Comparison of ENCODE assay signal across 1 cellular context in genomic region chr2:69764286-69765058, GRCh38.
TF ChIP-seq lines count a peak whose summit lies in the region.

No MANE protein-coding gene starts in this region.

TF ChIP-seq in HepG2, 621 proteins besides CTCF, POLR2A, EP300 and RAD21 (continued from another document and continues in another):
- TF ChIP-seq FOXO4 (CRISPR knock-in tag; conservative IDR thresholded peaks at IDR 0.05) = no peak
- TF ChIP-seq CREB1 (IDR thresholded peaks at IDR 0.05) = no peak
- no peak for TF ChIP-seq CREB1 (CRISPR knock-in tag; IDR thresholded peaks at IDR 0.05)
- peak; percentile 53; the same call in 1 of the 2 replicates for TF ChIP-seq HDAC2 (CRISPR knock-in tag; IDR thresholded peaks at IDR 0.05)
- TF ChIP-seq ARID2 (CRISPR knock-in tag; IDR thresholded peaks at IDR 0.05; ENCODE audit: borderline replicate concordance) = peak; percentile 75
- no peak for TF ChIP-seq ZNF75D (CRISPR knock-in tag; IDR thresholded peaks at IDR 0.05; ENCODE audit: borderline replicate concordance)
- peak; percentile 81 for TF ChIP-seq HNF4G (IDR thresholded peaks at IDR 0.05; ENCODE audit: borderline replicate concordance, low read depth, low read length)
- no peak for TF ChIP-seq HNF4G (CRISPR knock-in tag; IDR thresholded peaks at IDR 0.05; ENCODE audit: borderline replicate concordance, low read depth)
- TF ChIP-seq ZSCAN21 (CRISPR knock-in tag; IDR thresholded peaks at IDR 0.05; ENCODE audit: borderline replicate concordance) = no peak
- TF ChIP-seq ZBTB46 (CRISPR knock-in tag; IDR thresholded peaks at IDR 0.05; ENCODE audit: borderline replicate concordance) = no peak
- TF ChIP-seq ZNF414 (CRISPR knock-in tag; IDR thresholded peaks at IDR 0.05) = no peak
- TF ChIP-seq KDM6A (CRISPR knock-in tag; IDR thresholded peaks at IDR 0.05; ENCODE audit: low read depth) = peak; percentile 21; the same call in 1 of the 2 replicates
- TF ChIP-seq, protein P1, sequence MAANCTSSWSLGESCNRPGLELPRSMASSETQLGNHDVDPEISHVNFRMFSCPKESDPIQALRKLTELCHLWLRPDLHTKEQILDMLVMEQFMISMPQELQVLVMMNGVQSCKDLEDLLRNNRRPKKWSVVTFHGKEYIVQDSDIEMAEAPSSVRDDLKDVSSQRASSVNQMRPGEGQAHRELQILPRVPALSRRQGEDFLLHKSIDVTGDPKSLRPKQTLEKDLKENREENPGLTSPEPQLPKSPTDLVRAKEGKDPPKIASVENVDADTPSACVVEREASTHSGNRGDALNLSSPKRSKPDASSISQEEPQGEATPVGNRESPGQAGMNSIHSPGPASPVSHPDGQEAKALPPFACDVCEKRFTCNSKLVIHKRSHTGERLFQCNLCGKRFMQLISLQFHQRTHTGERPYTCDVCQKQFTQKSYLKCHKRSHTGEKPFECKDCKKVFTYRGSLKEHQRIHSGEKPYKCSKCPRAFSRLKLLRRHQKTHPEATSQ (CRISPR knock-in tag; IDR thresholded peaks at IDR 0.05; ENCODE audit: borderline replicate concordance) = peak; percentile 49; the same call in 1 of the 2 replicates
- TF ChIP-seq BCL6 (CRISPR knock-in tag; IDR thresholded peaks at IDR 0.05) = 0 out of 2 replicates have a peak, but pooled peaks have one; percentile 17
- peak; percentile 94 for TF ChIP-seq ZNF644 (CRISPR knock-in tag; IDR thresholded peaks at IDR 0.05; ENCODE audit: low read depth)
- TF ChIP-seq SNAPC2 (CRISPR knock-in tag; IDR thresholded peaks at IDR 0.05) = no peak
- TF ChIP-seq ARID5B (CRISPR knock-in tag; IDR thresholded peaks at IDR 0.05) = peak; percentile 59; the same call in 1 of the 2 replicates
- TF ChIP-seq NR2F6 (IDR thresholded peaks at IDR 0.05) = no peak
- TF ChIP-seq NR2F6 (CRISPR knock-in tag; IDR thresholded peaks at IDR 0.05) = peak; percentile 29; the same call in 1 of the 2 replicates
- peak; percentile 41 for TF ChIP-seq ASH2L (IDR thresholded peaks at IDR 0.05; ENCODE audit: insufficient read length, low read depth, low read length)
- peak; percentile 32 for TF ChIP-seq SOX5 (CRISPR knock-in tag; IDR thresholded peaks at IDR 0.05; ENCODE audit: borderline replicate concordance)
- TF ChIP-seq RXRB (CRISPR knock-in tag; IDR thresholded peaks at IDR 0.05; ENCODE audit: borderline replicate concordance) = peak; percentile 31; the same call in 1 of the 2 replicates
- TF ChIP-seq CCDC6 (CRISPR knock-in tag; IDR thresholded peaks at IDR 0.05) = no peak
- no peak for TF ChIP-seq ZNF558 (CRISPR knock-in tag; IDR thresholded peaks at IDR 0.05; ENCODE audit: borderline replicate concordance)
- TF ChIP-seq ZFP82 (CRISPR knock-in tag; IDR thresholded peaks at IDR 0.05; ENCODE audit: borderline replicate concordance) = no peak
- TF ChIP-seq GATAD2A (CRISPR knock-in tag; IDR thresholded peaks at IDR 0.05) = peak; percentile 66
- no peak for TF ChIP-seq MTA1 (CRISPR knock-in tag; IDR thresholded peaks at IDR 0.05; ENCODE audit: borderline replicate concordance)
- TF ChIP-seq ZNF570 (CRISPR knock-in tag; IDR thresholded peaks at IDR 0.05; ENCODE audit: borderline replicate concordance) = no peak
- TF ChIP-seq PCBP1 (IDR thresholded peaks at IDR 0.05; ENCODE audit: borderline replicate concordance, low read depth, low read length) = no peak
- no peak for TF ChIP-seq IRF2 (CRISPR knock-in tag; IDR thresholded peaks at IDR 0.05)
- TF ChIP-seq ZNF660 (CRISPR knock-in tag; IDR thresholded peaks at IDR 0.05; ENCODE audit: borderline replicate concordance, low read depth) = no peak
- TF ChIP-seq, protein P2, sequence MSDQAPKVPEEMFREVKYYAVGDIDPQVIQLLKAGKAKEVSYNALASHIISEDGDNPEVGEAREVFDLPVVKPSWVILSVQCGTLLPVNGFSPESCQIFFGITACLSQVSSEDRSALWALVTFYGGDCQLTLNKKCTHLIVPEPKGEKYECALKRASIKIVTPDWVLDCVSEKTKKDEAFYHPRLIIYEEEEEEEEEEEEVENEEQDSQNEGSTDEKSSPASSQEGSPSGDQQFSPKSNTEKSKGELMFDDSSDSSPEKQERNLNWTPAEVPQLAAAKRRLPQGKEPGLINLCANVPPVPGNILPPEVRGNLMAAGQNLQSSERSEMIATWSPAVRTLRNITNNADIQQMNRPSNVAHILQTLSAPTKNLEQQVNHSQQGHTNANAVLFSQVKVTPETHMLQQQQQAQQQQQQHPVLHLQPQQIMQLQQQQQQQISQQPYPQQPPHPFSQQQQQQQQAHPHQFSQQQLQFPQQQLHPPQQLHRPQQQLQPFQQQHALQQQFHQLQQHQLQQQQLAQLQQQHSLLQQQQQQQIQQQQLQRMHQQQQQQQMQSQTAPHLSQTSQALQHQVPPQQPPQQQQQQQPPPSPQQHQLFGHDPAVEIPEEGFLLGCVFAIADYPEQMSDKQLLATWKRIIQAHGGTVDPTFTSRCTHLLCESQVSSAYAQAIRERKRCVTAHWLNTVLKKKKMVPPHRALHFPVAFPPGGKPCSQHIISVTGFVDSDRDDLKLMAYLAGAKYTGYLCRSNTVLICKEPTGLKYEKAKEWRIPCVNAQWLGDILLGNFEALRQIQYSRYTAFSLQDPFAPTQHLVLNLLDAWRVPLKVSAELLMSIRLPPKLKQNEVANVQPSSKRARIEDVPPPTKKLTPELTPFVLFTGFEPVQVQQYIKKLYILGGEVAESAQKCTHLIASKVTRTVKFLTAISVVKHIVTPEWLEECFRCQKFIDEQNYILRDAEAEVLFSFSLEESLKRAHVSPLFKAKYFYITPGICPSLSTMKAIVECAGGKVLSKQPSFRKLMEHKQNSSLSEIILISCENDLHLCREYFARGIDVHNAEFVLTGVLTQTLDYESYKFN (CRISPR knock-in tag; conservative IDR thresholded peaks at IDR 0.05) = peak; percentile 69
- no peak for TF ChIP-seq ZNF143 (CRISPR knock-in tag; IDR thresholded peaks at IDR 0.05)
- no peak for TF ChIP-seq MTF2 (CRISPR knock-in tag; IDR thresholded peaks at IDR 0.05; ENCODE audit: borderline replicate concordance)
- peak; percentile 86; the same call in 2 of the 3 replicates for TF ChIP-seq MXI1 (IDR thresholded peaks at IDR 0.05; ENCODE audit: borderline replicate concordance, low read depth, low read length)
- TF ChIP-seq, protein P3, sequence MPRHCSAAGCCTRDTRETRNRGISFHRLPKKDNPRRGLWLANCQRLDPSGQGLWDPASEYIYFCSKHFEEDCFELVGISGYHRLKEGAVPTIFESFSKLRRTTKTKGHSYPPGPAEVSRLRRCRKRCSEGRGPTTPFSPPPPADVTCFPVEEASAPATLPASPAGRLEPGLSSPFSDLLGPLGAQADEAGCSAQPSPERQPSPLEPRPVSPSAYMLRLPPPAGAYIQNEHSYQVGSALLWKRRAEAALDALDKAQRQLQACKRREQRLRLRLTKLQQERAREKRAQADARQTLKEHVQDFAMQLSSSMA (CRISPR knock-in tag; IDR thresholded peaks at IDR 0.05) = no peak
- no peak for TF ChIP-seq FOXA3 (CRISPR knock-in tag; IDR thresholded peaks at IDR 0.05)
- TF ChIP-seq PRPF4 (IDR thresholded peaks at IDR 0.05; ENCODE audit: low read depth, low read length, poor library complexity, severe bottlenecking) = no peak
- TF ChIP-seq, protein P4, sequence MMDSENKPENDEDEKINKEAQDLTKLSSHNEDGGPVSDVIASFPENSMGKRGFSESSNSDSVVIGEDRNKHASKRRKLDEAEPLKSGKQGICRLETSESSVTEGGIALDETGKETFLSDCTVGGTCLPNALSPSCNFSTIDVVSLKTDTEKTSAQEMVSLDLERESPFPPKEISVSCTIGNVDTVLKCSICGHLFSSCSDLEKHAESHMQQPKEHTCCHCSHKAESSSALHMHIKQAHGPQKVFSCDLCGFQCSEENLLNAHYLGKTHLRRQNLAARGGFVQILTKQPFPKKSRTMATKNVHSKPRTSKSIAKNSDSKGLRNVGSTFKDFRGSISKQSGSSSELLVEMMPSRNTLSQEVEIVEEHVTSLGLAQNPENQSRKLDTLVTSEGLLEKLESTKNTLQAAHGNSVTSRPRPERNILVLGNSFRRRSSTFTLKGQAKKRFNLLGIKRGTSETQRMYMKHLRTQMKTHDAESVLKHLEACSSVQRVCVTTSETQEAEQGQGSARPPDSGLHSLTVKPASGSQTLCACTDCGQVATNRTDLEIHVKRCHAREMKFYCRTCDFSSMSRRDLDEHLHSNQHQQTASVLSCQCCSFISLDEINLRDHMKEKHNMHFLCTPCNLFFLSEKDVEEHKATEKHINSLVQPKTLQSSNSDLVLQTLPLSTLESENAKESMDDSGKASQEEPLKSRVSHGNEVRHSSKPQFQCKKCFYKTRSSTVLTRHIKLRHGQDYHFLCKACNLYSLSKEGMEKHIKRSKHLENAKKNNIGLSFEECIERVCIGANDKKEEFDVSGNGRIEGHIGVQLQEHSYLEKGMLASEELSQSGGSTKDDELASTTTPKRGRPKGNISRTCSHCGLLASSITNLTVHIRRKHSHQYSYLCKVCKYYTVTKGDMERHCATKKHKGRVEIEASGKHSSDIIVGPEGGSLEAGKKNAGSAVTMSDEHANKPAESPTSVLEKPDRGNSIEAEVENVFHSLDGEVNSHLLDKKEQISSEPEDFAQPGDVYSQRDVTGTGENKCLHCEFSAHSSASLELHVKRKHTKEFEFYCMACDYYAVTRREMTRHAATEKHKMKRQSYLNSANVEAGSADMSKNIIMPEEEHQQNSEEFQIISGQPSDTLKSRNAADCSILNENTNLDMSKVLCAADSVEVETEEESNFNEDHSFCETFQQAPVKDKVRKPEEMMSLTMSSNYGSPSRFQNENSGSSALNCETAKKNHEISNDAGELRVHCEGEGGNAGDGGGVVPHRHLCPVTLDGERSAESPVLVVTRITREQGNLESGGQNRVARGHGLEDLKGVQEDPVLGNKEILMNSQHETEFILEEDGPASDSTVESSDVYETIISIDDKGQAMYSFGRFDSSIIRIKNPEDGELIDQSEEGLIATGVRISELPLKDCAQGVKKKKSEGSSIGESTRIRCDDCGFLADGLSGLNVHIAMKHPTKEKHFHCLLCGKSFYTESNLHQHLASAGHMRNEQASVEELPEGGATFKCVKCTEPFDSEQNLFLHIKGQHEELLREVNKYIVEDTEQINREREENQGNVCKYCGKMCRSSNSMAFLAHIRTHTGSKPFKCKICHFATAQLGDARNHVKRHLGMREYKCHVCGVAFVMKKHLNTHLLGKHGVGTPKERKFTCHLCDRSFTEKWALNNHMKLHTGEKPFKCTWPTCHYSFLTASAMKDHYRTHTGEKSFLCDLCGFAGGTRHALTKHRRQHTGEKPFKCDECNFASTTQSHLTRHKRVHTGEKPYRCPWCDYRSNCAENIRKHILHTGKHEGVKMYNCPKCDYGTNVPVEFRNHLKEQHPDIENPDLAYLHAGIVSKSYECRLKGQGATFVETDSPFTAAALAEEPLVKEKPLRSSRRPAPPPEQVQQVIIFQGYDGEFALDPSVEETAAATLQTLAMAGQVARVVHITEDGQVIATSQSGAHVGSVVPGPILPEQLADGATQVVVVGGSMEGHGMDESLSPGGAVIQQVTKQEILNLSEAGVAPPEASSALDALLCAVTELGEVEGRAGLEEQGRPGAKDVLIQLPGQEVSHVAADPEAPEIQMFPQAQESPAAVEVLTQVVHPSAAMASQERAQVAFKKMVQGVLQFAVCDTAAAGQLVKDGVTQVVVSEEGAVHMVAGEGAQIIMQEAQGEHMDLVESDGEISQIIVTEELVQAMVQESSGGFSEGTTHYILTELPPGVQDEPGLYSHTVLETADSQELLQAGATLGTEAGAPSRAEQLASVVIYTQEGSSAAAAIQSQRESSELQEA (CRISPR knock-in tag; IDR thresholded peaks at IDR 0.05; ENCODE audit: not compliant biosample characterization) = no peak
- TF ChIP-seq ZIK1 (CRISPR knock-in tag; IDR thresholded peaks at IDR 0.05; ENCODE audit: borderline replicate concordance, low read depth) = no peak
